ENCODE assay signal across 9 cellular contexts in genomic region chr7:123558506-123558874, GRCh38. TPM values are rescaled to one million over a fixed set of nuclear protein-coding genes. Genes with fewer than 3 reads are reported as not detected.
DNase-seq lines count a peak whose midpoint lies in the region; ATAC-seq and TF ChIP-seq lines count a peak whose summit lies in the region.
"Had no signal": no experiment of that assay in that cellular context is flagged by ENCODE, and none has a peak within 500 bp of the region (broad histone marks: within the 10 kb centered on the region; RNA-seq: fewer than 3 reads in every experiment).

No MANE protein-coding gene starts in this region.

- no peak overlapping the region for H3K4me3 Mint-ChIP-seq in MCF 10A (ENCODE audit: unreplicated experiment)

- no peaks in the 10 kb centered on the region for H3K9me3 ChIP-seq in breast epithelium
- no peaks in the 10 kb centered on the region for H3K9me3 ChIP-seq in body of pancreas
- no peaks in the 10 kb centered on the region for H3K9me3 ChIP-seq in muscle layer of duodenum (ENCODE audit: control insufficient read depth in 1 of 2, low read length in 2 of 2)

- DNase-seq in breast epithelium (ENCODE audit: low spot score in 2 of 2): no peak
- no peak for DNase-seq in MCF 10A (ENCODE audit: unreplicated experiment)
- DNase-seq in body of pancreas: no peak
- no peak for DNase-seq in NCI-H146 (lab: John Stamatoyannopoulos, UW)
- no peak for DNase-seq in NK-92 (lab: John Stamatoyannopoulos, UW; ENCODE audit: unreplicated experiment)
- DNase-seq: naive B cell had no signal

- no peaks in the 10 kb centered on the region for H3K4me1 Mint-ChIP-seq in MCF 10A (ENCODE audit: insufficient read depth, unreplicated experiment)

- H3K9me3 Mint-ChIP-seq in MCF 10A (ENCODE audit: unreplicated experiment): no peaks in the 10 kb centered on the region

- ATAC-seq in body of pancreas: no peak
- no peak for ATAC-seq in HG02885 (IDR thresholded peaks at IDR 0.05; ENCODE audit: poor library complexity, unreplicated experiment)

- no peaks in the 10 kb centered on the region for H3K36me3 ChIP-seq in breast epithelium
- H3K36me3 ChIP-seq in body of pancreas (replicated peaks in 1 of 2; ENCODE audit: insufficient read depth in 1 of 2, low read depth in 2 of 2): no peaks in the 10 kb centered on the region
- peaks cover 0 to 4% of the 10 kb centered on the region in 2 donors for H3K36me3 ChIP-seq in muscle layer of duodenum (ENCODE audit: control insufficient read depth in 1 of 2, insufficient read depth in 2 of 2, low read length in 2 of 2)
- no peaks in the 10 kb centered on the region for H3K36me3 ChIP-seq in urinary bladder (ENCODE audit: insufficient read depth)

- peaks cover 9% of the 10 kb centered on the region for H3K36me3 Mint-ChIP-seq in MCF 10A (ENCODE audit: insufficient read depth, unreplicated experiment)
- H3K36me3 Mint-ChIP-seq: naive B cell had no signal

- TF ChIP-seq CTCF in breast epithelium (IDR thresholded peaks at IDR 0.05) (no peak), MCF 10A (IDR thresholded peaks at IDR 0.05; ENCODE audit: unreplicated experiment) (no peak), body of pancreas (IDR thresholded peaks at IDR 0.05) (no peak)

- peak overlapping the region; percentile 59 to 89 (median 76) for H3K4me3 ChIP-seq in breast epithelium
- H3K4me3 ChIP-seq in body of pancreas: no peak overlapping the region
- peak overlapping the region; percentile 98 to 99 for H3K4me3 ChIP-seq in muscle layer of duodenum (ENCODE audit: low read depth in 1 of 2, low read length in 2 of 2)
- H3K4me3 ChIP-seq in urinary bladder (ENCODE audit: low read depth, low read length): peak overlapping the region; percentile 82

- intact Hi-C loops in breast epithelium (cut with DNase I; ENCODE audit: low total_unique reads): no loop called here
- intact Hi-C loops in MCF 10A (cut with micrococcal nuclease): no loop called here
- intact Hi-C loops in body of pancreas (cut with DNase I): no loop called here

- no peaks in the 10 kb centered on the region for H3K27me3 Mint-ChIP-seq in MCF 10A (ENCODE audit: insufficient read depth, unreplicated experiment)

- no peak overlapping the region for H3K27ac Mint-ChIP-seq in MCF 10A (ENCODE audit: low read depth, unreplicated experiment)

- no peak for TF ChIP-seq POLR2A in breast epithelium (IDR thresholded peaks at IDR 0.05)
- TF ChIP-seq POLR2A in body of pancreas (IDR thresholded peaks at IDR 0.05): no peak

- peak overlapping the region; percentile 81 to 84 for H3K27ac ChIP-seq in breast epithelium
- peak overlapping the region in 3 of 4 donors; percentile 78 to 94 (median 86) for H3K27ac ChIP-seq in body of pancreas
- H3K27ac ChIP-seq in muscle layer of duodenum (ENCODE audit: low read length): peak overlapping the region; percentile 97
- H3K27ac ChIP-seq in urinary bladder (ENCODE audit: low read depth): no peak overlapping the region

- BruUV-seq in MCF 10A (replicated peaks; lab: Mats Ljungman, UMichigan): no TSS peak

- peaks cover 0 to 10% of the 10 kb centered on the region in 2 donors for H3K4me1 ChIP-seq in breast epithelium
- H3K4me1 ChIP-seq in body of pancreas: peaks cover 19% of the 10 kb centered on the region
- peaks cover 14 to 35% of the 10 kb centered on the region in 2 donors for H3K4me1 ChIP-seq in muscle layer of duodenum (ENCODE audit: control insufficient read depth in 1 of 2, insufficient read depth in 2 of 2, low read length in 2 of 2)
- peaks cover 2% of the 10 kb centered on the region for H3K4me1 ChIP-seq in urinary bladder (ENCODE audit: insufficient read depth)

- WGBS in body of pancreas, 2 donors: 69 to 78% methylated on average over 1 of the region's 1 CpG
- 93% methylated on average over 1 of the region's 1 CpG for WGBS in urinary bladder

- CTCF ChIA-PET in MCF 10A (lab: Yijun Ruan, JAX): interaction anchor here (0.8 to 1.9 kb wide), 3 partner anchors 9 to 23 kb away, joined by 3 to 7 read pairs (median 6); no protein-coding TSS in a partner anchor

- POLR2A ChIA-PET in MCF 10A (lab: Yijun Ruan, JAX): interaction anchor here (0.7 to 3.3 kb wide), 12 partner anchors 9 to 1358 kb away, joined by 3 to 30 read pairs (median 8); partner anchors contain the start of genes IQUB and WASL

- no peaks in the 10 kb centered on the region for H3K27me3 ChIP-seq in breast epithelium
- no peaks in the 10 kb centered on the region for H3K27me3 ChIP-seq in body of pancreas
- no peaks in the 10 kb centered on the region for H3K27me3 ChIP-seq in muscle layer of duodenum (ENCODE audit: low read depth, low read length)

RNA-seq across cellular contexts. Expression of gene NDUFA5, which starts 0.9 kb away (rescaled TPM):
- total RNA-seq in breast epithelium (10 to 100 TPM; 34.9 to 73.3 (median 43.3) TPM), MCF 10A (2022) (71.9 and 72.8 TPM in 2 replicates), body of pancreas (10 to 100 TPM; 33.3 to 50.6 TPM), urinary bladder (123 TPM)
- polyA plus RNA-seq in urinary bladder: 92.9 TPM

RNA-seq across cellular contexts. Expression of gene IQUB, which starts 24.1 kb away (rescaled TPM):
- total RNA-seq in breast epithelium: 1 to 10 TPM in 2 of 3 donors, under 1 TPM in 1; 0.32 to 8.2 (median 3.3) TPM
- total RNA-seq in MCF 10A (2022): 0.16 and 0.17 TPM in 2 replicates
- 1 to 10 TPM; 1.3 to 1.6 TPM for total RNA-seq in body of pancreas
- 1.5 TPM for total RNA-seq in urinary bladder
- 0.22 TPM for polyA plus RNA-seq in urinary bladder

RNA-seq across cellular contexts. Expression of gene ASB15, which starts 43.1 kb away (rescaled TPM):
- total RNA-seq in breast epithelium (under 1 TPM in 1 of 3 donors, not detected in 2; 0.15 TPM), MCF 10A (2022) (not detected in 2 replicates), body of pancreas (not detected), urinary bladder (0.11 TPM)
- not detected for polyA plus RNA-seq in urinary bladder

Comparison
In these comparisons a context has a peak if more than half of its experiments do, and no peak if none do; other contexts are left out.
1. H3K4me3 ChIP-seq: peak in breast epithelium (3 of 3), muscle layer of duodenum (2 of 2) and urinary bladder (single experiment); none in body of pancreas (0 of 2).